ENCODE assay signal across 15 cellular contexts in the genomic region with DNA sequence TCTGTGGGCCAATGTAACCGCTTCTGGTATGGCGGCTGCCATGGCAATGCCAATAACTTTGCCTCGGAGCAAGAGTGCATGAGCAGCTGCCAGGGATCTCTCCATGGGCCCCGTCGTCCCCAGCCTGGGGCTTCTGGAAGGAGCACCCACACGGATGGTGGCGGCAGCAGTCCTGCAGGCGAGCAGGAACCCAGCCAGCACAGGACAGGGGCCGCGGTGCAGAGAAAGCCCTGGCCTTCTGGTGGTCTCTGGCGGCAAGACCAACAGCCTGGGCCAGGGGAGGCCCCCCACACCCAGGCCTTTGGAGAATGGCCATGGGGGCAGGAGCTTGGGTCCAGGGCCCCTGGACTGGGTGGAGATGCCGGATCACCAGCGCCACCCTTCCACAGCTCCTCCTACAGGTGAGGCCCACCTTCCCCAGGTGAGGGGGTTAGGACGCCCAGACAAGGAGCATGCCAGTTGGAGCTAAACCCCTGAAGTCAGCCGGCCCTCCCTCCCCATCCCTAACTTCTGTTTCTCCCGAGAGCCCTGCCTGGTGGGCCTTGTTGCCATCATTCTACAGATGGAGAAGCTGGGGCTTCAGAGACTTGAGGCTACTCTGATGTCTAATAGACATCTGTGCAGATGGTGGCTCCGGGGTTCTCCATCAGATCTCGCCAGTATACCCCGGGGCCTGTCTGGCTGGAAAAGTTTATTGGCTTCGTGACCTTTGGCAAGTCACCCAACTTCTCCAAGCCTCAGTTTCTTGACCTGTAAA. TPM values are rescaled to one million over a fixed set of nuclear protein-coding genes. Genes with fewer than 3 reads are reported as not detected.
DNase-seq lines count a peak whose midpoint lies in the region; ATAC-seq and TF ChIP-seq lines count a peak whose summit lies in the region.
"Had no signal": no experiment of that assay in that cellular context is flagged by ENCODE, and none has a peak within 500 bp of the region (broad histone marks: within the 10 kb centered on the region; RNA-seq: fewer than 3 reads in every experiment).

No MANE protein-coding gene starts in this region.

- H3K27me3 ChIP-seq in SK-N-SH (ENCODE audit: insufficient read depth) (no peaks in the 10 kb centered on the region), GM23338 (ENCODE audit: insufficient read depth) (no peaks in the 10 kb centered on the region)
- H3K27me3 ChIP-seq: BLaER1 treated with 17β-estradiol and CSF1 and Interleukin-3, amounts not matched to agents 10 nM and 100 nM had no signal

- H3F3A ChIP-seq in SK-N-SH (replicated peaks; ENCODE audit: insufficient read depth) = no peaks in the 10 kb centered on the region
- H3F3A ChIP-seq in GM23338 (replicated peaks; ENCODE audit: low read depth) = no peaks in the 10 kb centered on the region

- TF ChIP-seq RAD21 in SK-N-SH (IDR thresholded peaks at IDR 0.05; ENCODE audit: low read length) = no peak

- TF ChIP-seq CTCF in SK-N-SH (IDR thresholded peaks at IDR 0.05) = no peak
- peak in 1 of 2 experiments; percentile 20; a peak in 1 of 4 replicates for TF ChIP-seq CTCF in GM23338 (conservative IDR thresholded peaks at IDR 0.05; ENCODE audit: low read depth in 2 of 2)

- no peak overlapping the region for H3K4me3 Mint-ChIP-seq in GM23338
- H3K4me3 Mint-ChIP-seq: CD4-positive, alpha-beta T cell; HFFc6 had no signal

- H3K27ac ChIP-seq in SK-N-SH (ENCODE audit: low read depth in 2 of 2, low read length in 1 of 2) = no peak overlapping the region
- H3K27ac ChIP-seq in GM23338 (ENCODE audit: low read depth) = no peak overlapping the region
- H3K27ac ChIP-seq: 22Rv1; BLaER1 treated with 17β-estradiol and CSF1 and Interleukin-3, amounts not matched to agents 10 nM and 100 nM had no signal

- H3K9me2 ChIP-seq in SK-N-SH (no peaks in the 10 kb centered on the region), GM23338 (ENCODE audit: insufficient read depth) (no peaks in the 10 kb centered on the region)

- H3K27me3 Mint-ChIP-seq in GM23338 (ENCODE audit: insufficient read depth, low read depth, poor library complexity) = peaks cover 10% of the 10 kb centered on the region

- H3K79me2 ChIP-seq in SK-N-SH (ENCODE audit: insufficient read depth) = no peaks in the 10 kb centered on the region
- H3K79me2 ChIP-seq in GM23338 (replicated peaks; ENCODE audit: insufficient read depth) = no peaks in the 10 kb centered on the region

- H3K36me3 ChIP-seq in SK-N-SH (replicated peaks in 1 of 2; ENCODE audit: control insufficient read depth in 1 of 2, insufficient read depth in 2 of 2, low read length in 1 of 2) (no peaks in the 10 kb centered on the region), GM23338 (ENCODE audit: insufficient read depth) (no peaks in the 10 kb centered on the region)
- H3K36me3 ChIP-seq: BLaER1 treated with 17β-estradiol and CSF1 and Interleukin-3, amounts not matched to agents 10 nM and 100 nM had no signal

- CTCF ChIA-PET in SK-N-SH (lab: Yijun Ruan, JAX) = interaction anchor here (4.2 kb wide), 1 partner anchor 32 kb away, joined by 21 read pairs; no protein-coding TSS in a partner anchor

- H4K20me1 ChIP-seq in SK-N-SH (ENCODE audit: insufficient read depth) = no peaks in the 10 kb centered on the region
- no peaks in the 10 kb centered on the region for H4K20me1 ChIP-seq in GM23338 (replicated peaks; ENCODE audit: insufficient read depth)

- intact Hi-C loops in posterior vena cava (cut with DNase I) = no loop called here

- no peak for ATAC-seq in SK-N-SH treated with all-trans-retinoic acid at 6 μM for 48 hours
- peak; percentile 17; the same call in 2 of the 3 replicates for ATAC-seq in GM23338

- WGBS in SK-N-SH (ENCODE audit: low lambda C conversion rate) = 63% methylated on average over 7 of the region's 20 CpGs

- H3K9me3 ChIP-seq in SK-N-SH = no peaks in the 10 kb centered on the region
- H3K9me3 ChIP-seq: BLaER1 treated with 17β-estradiol and CSF1 and Interleukin-3, amounts not matched to agents 10 nM and 100 nM had no signal

- DNase-seq in SK-N-SH = peak; percentile 30
- DNase-seq in AG08396 (ENCODE audit: low spot score) = peak; percentile 7
- no peak for DNase-seq in GM23338 (ENCODE audit: low spot score)
- peak; percentile 57 for DNase-seq in posterior vena cava (ENCODE audit: low spot score)
- no peak for DNase-seq in COLO829 (ENCODE audit: low spot score)
- DNase-seq in KG1 (lab: John Stamatoyannopoulos, UW) = no peak
- DNase-seq: CD4-positive, alpha-beta T cell; DMS153; DMS79 treated with DMSO at 0.1 percent for 48 hours; EL; HCEC 1CT; HFFc6 had no signal

- H3K9ac ChIP-seq in SK-N-SH = no peak overlapping the region
- H3K9ac ChIP-seq: BLaER1 treated with 17β-estradiol and CSF1 and Interleukin-3, amounts not matched to agents 10 nM and 100 nM had no signal

- H3K4me1 Mint-ChIP-seq in GM23338 = no peaks in the 10 kb centered on the region; the same call in 2 of the 3 replicates

- no peak for TF ChIP-seq EP300 in SK-N-SH (IDR thresholded peaks at IDR 0.05; ENCODE audit: borderline replicate concordance in 1 of 2, low read depth in 1 of 2, low read length in 1 of 2)

- POLR2A ChIA-PET in SK-N-SH (lab: Yijun Ruan, JAX) = no interaction called here

- no peak overlapping the region for H3K27ac Mint-ChIP-seq in GM23338
- H3K27ac Mint-ChIP-seq: CD4-positive, alpha-beta T cell; HFFc6 had no signal

- H3K4me1 ChIP-seq in SK-N-SH (ENCODE audit: control insufficient read depth in 1 of 2, insufficient read depth in 2 of 2, low read depth in 1 of 2, low read length in 1 of 2) = peaks cover 0 to 6% of the 10 kb centered on the region in 2 experiments; a peak in 1 of 4 replicates
- H3K4me1 ChIP-seq in GM23338 (ENCODE audit: insufficient read depth) = no peaks in the 10 kb centered on the region

- H3K4me3 ChIP-seq in SK-N-SH (ENCODE audit: low read depth in 2 of 2, low read length in 1 of 2) (no peak overlapping the region), GM23338 (no peak overlapping the region)
- H3K4me3 ChIP-seq: BLaER1 treated with 17β-estradiol and CSF1 and Interleukin-3, amounts not matched to agents 10 nM and 100 nM had no signal

- no peak overlapping the region for H3K4me2 ChIP-seq in SK-N-SH
- no peak overlapping the region for H3K4me2 ChIP-seq in GM23338
- H3K4me2 ChIP-seq: BLaER1 treated with 17β-estradiol and CSF1 and Interleukin-3, amounts not matched to agents 10 nM and 100 nM had no signal

- no peaks in the 10 kb centered on the region for H3K9me3 Mint-ChIP-seq in GM23338
- H3K9me3 Mint-ChIP-seq: CD4-positive, alpha-beta T cell; HFFc6 had no signal

- H3K36me3 Mint-ChIP-seq in GM23338 (ENCODE audit: low read depth) = peaks cover 6% of the 10 kb centered on the region; the same call in 2 of the 3 replicates

- H2AFZ ChIP-seq in SK-N-SH (ENCODE audit: low read depth) (no peak overlapping the region), GM23338 (no peak overlapping the region)

TF ChIP-seq in SK-N-SH, 30 proteins besides CTCF, POLR2A, EP300 and RAD21 (continues in another document):
- TF ChIP-seq ELF1 (IDR thresholded peaks at IDR 0.05) = no peak
- no peak for TF ChIP-seq GABPA (IDR thresholded peaks at IDR 0.05; ENCODE audit: low read depth)
- TF ChIP-seq TCF12 (IDR thresholded peaks at IDR 0.05) = no peak

TF ChIP-seq in SK-N-SH treated with all-trans-retinoic acid at 6 μM for 48 hours, 23 proteins besides CTCF, POLR2A, EP300 and RAD21 (continues in another document):
- no peak for TF ChIP-seq ISL1 (CRISPR knock-in tag; IDR thresholded peaks at IDR 0.05)
- no peak for TF ChIP-seq CSDC2 (CRISPR knock-in tag; IDR thresholded peaks at IDR 0.05)
- TF ChIP-seq TOX (CRISPR knock-in tag; IDR thresholded peaks at IDR 0.05; ENCODE audit: borderline replicate concordance) = no peak
- TF ChIP-seq, protein P1, sequence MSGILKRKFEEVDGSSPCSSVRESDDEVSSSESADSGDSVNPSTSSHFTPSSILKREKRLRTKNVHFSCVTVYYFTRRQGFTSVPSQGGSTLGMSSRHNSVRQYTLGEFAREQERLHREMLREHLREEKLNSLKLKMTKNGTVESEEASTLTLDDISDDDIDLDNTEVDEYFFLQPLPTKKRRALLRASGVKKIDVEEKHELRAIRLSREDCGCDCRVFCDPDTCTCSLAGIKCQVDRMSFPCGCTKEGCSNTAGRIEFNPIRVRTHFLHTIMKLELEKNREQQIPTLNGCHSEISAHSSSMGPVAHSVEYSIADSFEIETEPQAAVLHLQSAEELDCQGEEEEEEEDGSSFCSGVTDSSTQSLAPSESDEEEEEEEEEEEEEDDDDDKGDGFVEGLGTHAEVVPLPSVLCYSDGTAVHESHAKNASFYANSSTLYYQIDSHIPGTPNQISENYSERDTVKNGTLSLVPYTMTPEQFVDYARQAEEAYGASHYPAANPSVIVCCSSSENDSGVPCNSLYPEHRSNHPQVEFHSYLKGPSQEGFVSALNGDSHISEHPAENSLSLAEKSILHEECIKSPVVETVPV (CRISPR knock-in tag; IDR thresholded peaks at IDR 0.05) = no peak
- TF ChIP-seq ARNTL (CRISPR knock-in tag; IDR thresholded peaks at IDR 0.05; ENCODE audit: borderline replicate concordance, low read depth) = no peak
- TF ChIP-seq RARB (CRISPR knock-in tag; IDR thresholded peaks at IDR 0.05) = no peak
- no peak for TF ChIP-seq OSR1 (CRISPR knock-in tag; IDR thresholded peaks at IDR 0.05)

TF ChIP-seq in GM23338, 12 proteins besides CTCF, POLR2A, EP300 and RAD21 (continues in another document):
- TF ChIP-seq CREB1 (CRISPR knock-in tag; IDR thresholded peaks at IDR 0.05; ENCODE audit: low read depth) (no peak), POLR2AphosphoS5 (IDR thresholded peaks at IDR 0.05; ENCODE audit: low read depth) (no peak), JUNB (IDR thresholded peaks at IDR 0.05; ENCODE audit: unreplicated experiment) (no peak)

RNA-seq across cellular contexts. Expression of a gene that starts 25.3 kb away (rescaled TPM):
- polyA plus RNA-seq in SK-N-SH (2012; rRNA removed) = 0.13 and 0.15 TPM in 2 replicates
- polyA plus RNA-seq in SK-N-SH (2012; cell fraction: cytosol; rRNA removed) = 0.05 and 0.14 TPM in 2 replicates
- 0.55 and 0.71 TPM in 2 replicates for polyA plus RNA-seq in SK-N-SH (2012; cell fraction: nucleus; rRNA removed)
- 11.3 and 13.2 TPM in 2 replicates for total RNA-seq in GM23338 (2014; rRNA removed; shearing (Covaris generic))
- 2.4 and 2.8 TPM in 2 replicates for polyA plus RNA-seq in GM23338 (2016; fragmentation: Nextera tagmentation; extraction: Ambion mirVana)
- total RNA-seq in posterior vena cava = 10 to 100 TPM in 1 of 2 donors, 1 to 10 TPM in 1; 9.4 to 19.4 TPM

Comparison
In these comparisons a context has a peak if more than half of its experiments do, and no peak if none do; other contexts are left out.
1. DNase-seq: peak in SK-N-SH (single experiment), AG08396 (single experiment) and posterior vena cava (single experiment); none in GM23338 (single experiment), COLO829 (single experiment) and KG1 (single experiment).